Comparison of ENCODE assay signal across 8 cellular contexts in genomic region chr16:70065376-70065745, GRCh38. TPM values are rescaled to one million over a fixed set of nuclear protein-coding genes. Genes with fewer than 3 reads are reported as not detected.
DNase-seq lines count a peak whose midpoint lies in the region; ATAC-seq and TF ChIP-seq lines count a peak whose summit lies in the region.
"Not testable (repeated sequence)": the region's sequence is repeated elsewhere in the genome, so short reads cannot be mapped to it uniquely, and the experiment has no call there.

No MANE protein-coding gene starts in this region.

- not testable (repeated sequence) for H3K36me3 Mint-ChIP-seq in H9 (ENCODE audit: insufficient read depth in 1 of 3, low read depth in 3 of 3)

- not testable (repeated sequence) for H4K8ac ChIP-seq in H9 (replicated peaks; ENCODE audit: insufficient read length, low read depth, low read length)

- peak; percentile 32 for ATAC-seq in GM18505 (IDR thresholded peaks at IDR 0.05; ENCODE audit: unreplicated experiment)
- ATAC-seq in HG03442 (IDR thresholded peaks at IDR 0.05; ENCODE audit: unreplicated experiment), result peak; percentile 27
- peak; percentile 73 to 75 for ATAC-seq in upper lobe of left lung (ENCODE audit: low FRiP score in 2 of 2)

- not testable (repeated sequence) for H2BK20ac ChIP-seq in H9 (ENCODE audit: low read depth, low read length, poor library complexity, severe bottlenecking)

- not testable (repeated sequence) for H4K20me1 ChIP-seq in H9 (ENCODE audit: control insufficient read depth, insufficient read depth, insufficient read length)

- H3K18ac ChIP-seq in H9 (ENCODE audit: insufficient read length, low read depth, low read length), result not testable (repeated sequence)

- H3T11ph ChIP-seq in H9 (ENCODE audit: low read length), result not testable (repeated sequence)

- not testable (repeated sequence) for H3K27me3 Mint-ChIP-seq in H9 (ENCODE audit: low read depth)

- not testable (repeated sequence) for H3K27ac Mint-ChIP-seq in H9

- H3K23ac ChIP-seq in H9 (ENCODE audit: insufficient read length, low read depth, low read length), result not testable (repeated sequence)

- not testable (repeated sequence) for H3K79me1 ChIP-seq in H9 (ENCODE audit: insufficient read depth, low read depth, low read length, poor library complexity, severe bottlenecking)

- H4K91ac ChIP-seq in H9 (ENCODE audit: insufficient read length, low read depth, low read length), result not testable (repeated sequence)

- not testable (repeated sequence) for H3K23me2 ChIP-seq in H9 (ENCODE audit: insufficient read length, low read depth, low read length, poor library complexity, severe bottlenecking)

- H2BK5ac ChIP-seq in H9 (ENCODE audit: insufficient read length, low read length), result not testable (repeated sequence)

- H3K79me2 ChIP-seq in H9 (ENCODE audit: insufficient read depth, low read length), result not testable (repeated sequence)

- not testable (repeated sequence) for H2BK12ac ChIP-seq in H9 (ENCODE audit: insufficient read length, low read depth, low read length)

- not testable (repeated sequence) for H3K9me3 Mint-ChIP-seq in H9

- DNase-seq in H9; WERI-Rb-1; breast epithelium (ENCODE audit: low spot score in 2 of 2); upper lobe of left lung: not testable (repeated sequence)
- peak; percentile 4 for DNase-seq in hepatic stellate cell (ENCODE audit: low spot score)

- not testable (repeated sequence) for H3K27me3 ChIP-seq in H9 (ENCODE audit: insufficient read depth, low read length); WERI-Rb-1 (ENCODE audit: insufficient read depth, low read depth, severe bottlenecking); breast epithelium; neuron (ENCODE audit: insufficient read depth, low read length); upper lobe of left lung

- H4K5ac ChIP-seq in H9 (ENCODE audit: insufficient read length, low read depth, low read length), result not testable (repeated sequence)

- H2BK15ac ChIP-seq in H9 (ENCODE audit: low read depth, low read length), result not testable (repeated sequence)

- H3K27ac ChIP-seq in H9 (ENCODE audit: insufficient read length, low read depth, low read length), result not testable (repeated sequence)
- H3K27ac ChIP-seq in WERI-Rb-1 (peak overlapping the region; percentile 87), breast epithelium (peak overlapping the region; percentile 90 to 92), upper lobe of left lung (peak overlapping the region; percentile 87 to 90 (median 88))

- H3K4ac ChIP-seq in H9 (ENCODE audit: low read depth, low read length), result not testable (repeated sequence)

- not testable (repeated sequence) for TF ChIP-seq POLR2A in GM18505 (IDR thresholded peaks at IDR 0.05; ENCODE audit: borderline replicate concordance, extremely low read depth, insufficient read depth, insufficient read length); breast epithelium (IDR thresholded peaks at IDR 0.05); upper lobe of left lung (IDR thresholded peaks at IDR 0.05)

- not testable (repeated sequence) for H3K9me3 ChIP-seq in H9 (ENCODE audit: control insufficient read depth, low read depth, low read length); WERI-Rb-1 (ENCODE audit: severe bottlenecking); breast epithelium; neuron (ENCODE audit: low read length); upper lobe of left lung

- peak overlapping the region; percentile 65 for H3K4me3 ChIP-seq in WERI-Rb-1 (ENCODE audit: low read depth, low read length)
- peak overlapping the region; percentile 64 to 73 (median 65) for H3K4me3 ChIP-seq in breast epithelium
- peak overlapping the region; percentile 78 for H3K4me3 ChIP-seq in neuron (ENCODE audit: low read length)
- peak overlapping the region; percentile 65 to 71 (median 68) for H3K4me3 ChIP-seq in upper lobe of left lung

- peaks cover 10 to 14% of the 10 kb centered on the region in 2 experiments for H3K4me1 Mint-ChIP-seq in H9

- not testable (repeated sequence) for H3K4me1 ChIP-seq in H9 (ENCODE audit: insufficient read depth, low read length); breast epithelium; neuron (ENCODE audit: insufficient read depth, low read length)
- H3K4me1 ChIP-seq in upper lobe of left lung, result peaks cover 0 to 15% (median 6%) of the 10 kb centered on the region in 4 donors

- H2BK120ac ChIP-seq in H9 (ENCODE audit: low read depth, low read length, poor library complexity, severe bottlenecking), result not testable (repeated sequence)

- not testable (repeated sequence) for TF ChIP-seq CTCF in H9 (conservative IDR thresholded peaks at IDR 0.05); WERI-Rb-1 (IDR thresholded peaks at IDR 0.05; ENCODE audit: low read depth, low read length); breast epithelium (IDR thresholded peaks at IDR 0.05)
- peak in 1 of 6 experiments; percentile 1 for TF ChIP-seq CTCF in upper lobe of left lung (IDR thresholded peaks at IDR 0.05)

- not testable (repeated sequence) for H3K56ac ChIP-seq in H9 (ENCODE audit: insufficient read length, low read depth, low read length)

- H3K14ac ChIP-seq in H9 (ENCODE audit: insufficient read depth, low read length), result not testable (repeated sequence)

- H2AFZ ChIP-seq in H9 (ENCODE audit: low read length), result not testable (repeated sequence)
- H2AFZ ChIP-seq in neuron (ENCODE audit: low read depth, low read length), result peak overlapping the region; percentile 89

- peak overlapping the region; percentile 81 to 88 for H3K4me3 Mint-ChIP-seq in H9

- intact Hi-C loops in breast epithelium (cut with DNase I; ENCODE audit: low total_unique reads), result not testable (repeated sequence)

- WGBS in H9 (ENCODE audit: extremely low coverage, insufficient read length, low lambda C conversion rate), result no CpG with 5 or more reads among the region's 40 CpGs
- WGBS in upper lobe of left lung, 2 donors, result no CpG with 5 or more reads among the region's 40 CpGs

- TF ChIP-seq EP300 in upper lobe of left lung (IDR thresholded peaks at IDR 0.05), result not testable (repeated sequence)

- not testable (repeated sequence) for H3K9ac ChIP-seq in H9 (ENCODE audit: extremely low read depth, insufficient read length, low read length)

- H3K4me2 ChIP-seq in H9 (ENCODE audit: insufficient read depth, insufficient read length, low read length), result peak overlapping the region; percentile 77

- not testable (repeated sequence) for H3K36me3 ChIP-seq in WERI-Rb-1; breast epithelium; neuron (ENCODE audit: insufficient read depth, low read length); upper lobe of left lung

- not testable (repeated sequence) for H2AK5ac ChIP-seq in H9 (ENCODE audit: insufficient read length, low read length)

RNA-seq across cellular contexts. Expression of gene PDPR, which starts 48.8 kb away (rescaled TPM):
- 35.4 and 37.2 TPM in 2 replicates for total RNA-seq in H9 (2021)
- total RNA-seq in breast epithelium, result 10 to 100 TPM; 18.7 to 25.0 (median 24.1) TPM
- 10 to 100 TPM; 15.2 to 46.1 (median 21.9) TPM for total RNA-seq in upper lobe of left lung
